In genomic region chr17:37737081-37737480, GRCh38 we compare ENCODE assay signal across 18 cellular contexts. TPM values are rescaled to one million over a fixed set of nuclear protein-coding genes. Genes with fewer than 3 reads are reported as not detected.
A peak's percentile ranks its signal among the peaks of the same experiment; 100 is the strongest.
DNase-seq lines count a peak whose midpoint lies in the region; TF ChIP-seq lines count a peak whose summit lies in the region.
"Had no signal": no experiment of that assay in that cellular context is flagged by ENCODE, and none has a peak within 500 bp of the region (broad histone marks: within the 10 kb centered on the region; RNA-seq: fewer than 3 reads in every experiment).

No MANE protein-coding gene starts in this region.

- no peak overlapping the region for H3K4me3 Mint-ChIP-seq in type B pancreatic cell
- H3K4me3 Mint-ChIP-seq: activated naive CD8-positive, alpha-beta T cell treated with anti-CD3 and anti-CD28 coated beads, Interleukin-2, amount 10 ng/mL, durations not matched to agents 7 days and 5 days; T-cell had no signal

- H3K9me3 Mint-ChIP-seq in type B pancreatic cell: peaks cover 5% of the 10 kb centered on the region
- H3K9me3 Mint-ChIP-seq: activated naive CD8-positive, alpha-beta T cell treated with anti-CD3 and anti-CD28 coated beads, Interleukin-2, amount 10 ng/mL, durations not matched to agents 7 days and 5 days; T-cell had no signal

- H3K4me1 Mint-ChIP-seq in type B pancreatic cell (ENCODE audit: unreplicated experiment): no peaks in the 10 kb centered on the region

- peak; percentile 34 for TF ChIP-seq CTCF in type B pancreatic cell (conservative IDR thresholded peaks at IDR 0.05)

- peaks cover 64% of the 10 kb centered on the region for H3K27me3 Mint-ChIP-seq in type B pancreatic cell

- H3K36me3 Mint-ChIP-seq in type B pancreatic cell: peaks cover 5% of the 10 kb centered on the region
- H3K36me3 Mint-ChIP-seq: activated naive CD8-positive, alpha-beta T cell treated with anti-CD3 and anti-CD28 coated beads, Interleukin-2, amount 10 ng/mL, durations not matched to agents 7 days and 5 days; T-cell had no signal

- no peak for TF ChIP-seq POLR2A in erythroblast (IDR thresholded peaks at IDR 0.05; ENCODE audit: low read length)

- H3K27ac Mint-ChIP-seq in type B pancreatic cell: peak overlapping the region; percentile 11
- H3K27ac Mint-ChIP-seq: activated naive CD8-positive, alpha-beta T cell treated with anti-CD3 and anti-CD28 coated beads, Interleukin-2, amount 10 ng/mL, durations not matched to agents 7 days and 5 days; T-cell had no signal

- DNase-seq in NCI-H82 (lab: John Stamatoyannopoulos, UW) (peak; percentile 26), NCI-H82 treated with DMSO at 0.1 percent for 48 hours (lab: John Stamatoyannopoulos, UW; ENCODE audit: unreplicated experiment) (no peak), RKO (ENCODE audit: low spot score) (peak; percentile 24), erythroblast (lab: John Stamatoyannopoulos, UW) (peak; percentile 50 to 63), type B pancreatic cell (ENCODE audit: extremely low spot score, unreplicated experiment) (no peak), DMS153 treated with DMSO at 0.1 percent for 48 hours (lab: John Stamatoyannopoulos, UW; ENCODE audit: unreplicated experiment) (no peak), NCI-H146 treated with DMSO at 0.1 percent for 48 hours (lab: John Stamatoyannopoulos, UW; ENCODE audit: unreplicated experiment) (no peak), foreskin melanocyte (no peak)
- DNase-seq: activated CD4-positive, alpha-beta T cell treated with anti-CD3 and anti-CD28 coated beads for 1 hour; activated naive CD8-positive, alpha-beta T cell treated with anti-CD3 and anti-CD28 coated beads, Interleukin-2, amount 10 ng/mL, durations not matched to agents 7 days and 5 days; activated T-cell treated with anti-CD3 and anti-CD28 coated beads, Interleukin-2, amount 50 U/mL, for 1 hour; cortex of kidney; DMS79 treated with DMSO at 0.1 percent for 48 hours; mesenchymal stem cell; NCI-H345; spleen; substantia nigra; T-cell had no signal

RNA-seq across cellular contexts. Expression of gene HNF1B, which starts 7.8 kb away (rescaled TPM):
- total RNA-seq in type B pancreatic cell (ENCODE audit: low replicate concordance): 10.6 and 19.0 TPM in 2 replicates
- total RNA-seq: spleen had no signal

Comparison
In these comparisons a context has a peak if more than half of its experiments do, and no peak if none do; other contexts are left out.
1. DNase-seq: peak in NCI-H82 (single experiment), RKO (single experiment) and erythroblast (2 of 2); none in NCI-H82 treated with DMSO at 0.1 percent for 48 hours (single experiment), type B pancreatic cell (single experiment), DMS153 treated with DMSO at 0.1 percent for 48 hours (single experiment), NCI-H146 treated with DMSO at 0.1 percent for 48 hours (single experiment) and foreskin melanocyte (single experiment).